ENCODE assay signal across 9 cellular contexts in genomic region chr2:219277703-219278654, GRCh38. TPM values are rescaled to one million over a fixed set of nuclear protein-coding genes. Genes with fewer than 3 reads are reported as not detected.
DNase-seq lines count a peak whose midpoint lies in the region; ATAC-seq and TF ChIP-seq lines count a peak whose summit lies in the region.
"Had no signal": no experiment of that assay in that cellular context is flagged by ENCODE, and none has a peak within 500 bp of the region (broad histone marks: within the 10 kb centered on the region; RNA-seq: fewer than 3 reads in every experiment).

No MANE protein-coding gene starts in this region.

- peak; percentile 25 for ATAC-seq in GM21825 (IDR thresholded peaks at IDR 0.05; ENCODE audit: unreplicated experiment)

- WGBS in sigmoid colon, 2 donors = 25 to 27% methylated on average over 25 of the region's 25 CpGs

- H3K4me1 Mint-ChIP-seq in Calu3 (ENCODE audit: low read depth, unreplicated experiment) = peaks cover 57% of the 10 kb centered on the region
- peaks cover 29% of the 10 kb centered on the region for H3K4me1 Mint-ChIP-seq in T-helper 2 cell treated with Interferon-gamma antibody and Interleukin-4, amounts not matched to agents 5 μg/mL and 100 μg/mL, for 36 hours (ENCODE audit: low read depth)

- no peak for TF ChIP-seq EP300 in sigmoid colon (IDR thresholded peaks at IDR 0.05)

- CTCF ChIA-PET in Calu3 (lab: Charles Lee) = interaction anchor here (0.6 to 4.0 kb wide), 11 partner anchors 12 to 101 kb away, joined by 3 to 41 read pairs (median 4); partner anchors contain the start of genes CNPPD1, GLB1L, STK16 and TUBA4A

- H3K36me3 ChIP-seq in sigmoid colon = peaks cover 5 to 27% (median 18%) of the 10 kb centered on the region in 4 donors

- peaks cover 39% of the 10 kb centered on the region for H3K36me3 Mint-ChIP-seq in Calu3 (ENCODE audit: insufficient read depth, unreplicated experiment)
- peaks cover 4% of the 10 kb centered on the region for H3K36me3 Mint-ChIP-seq in T-helper 2 cell treated with Interferon-gamma antibody and Interleukin-4, amounts not matched to agents 5 μg/mL and 100 μg/mL, for 36 hours (ENCODE audit: low read depth)

- no peaks in the 10 kb centered on the region for H3K9me3 ChIP-seq in sigmoid colon

- no peaks in the 10 kb centered on the region for H3K27me3 ChIP-seq in sigmoid colon

- no peaks in the 10 kb centered on the region for H3K27me3 Mint-ChIP-seq in Calu3 (ENCODE audit: unreplicated experiment)
- no peaks in the 10 kb centered on the region for H3K27me3 Mint-ChIP-seq in T-helper 2 cell treated with Interferon-gamma antibody and Interleukin-4, amounts not matched to agents 5 μg/mL and 100 μg/mL, for 36 hours (ENCODE audit: low read depth)

- intact Hi-C loops in Calu3 (cut with micrococcal nuclease; ENCODE audit: unreplicated experiment) (loop anchor here (5.0 kb wide), 1 partner anchor 61 kb away; the partner anchor contains the start of gene ABCB6), sigmoid colon (cut with DNase I) (loop anchor here (1.0 to 5.0 kb wide), 5 partner anchors 25 to 118 kb away; partner anchors contain the start of genes ABCB6, CNPPD1, DNPEP and NHEJ1)

- H3K4me3 Mint-ChIP-seq in Calu3 (ENCODE audit: low read depth, unreplicated experiment) = peak overlapping the region; percentile 87
- peak overlapping the region; percentile 77 for H3K4me3 Mint-ChIP-seq in T-helper 2 cell treated with Interferon-gamma antibody and Interleukin-4, amounts not matched to agents 5 μg/mL and 100 μg/mL, for 36 hours

- H3K27ac Mint-ChIP-seq in Calu3 (ENCODE audit: unreplicated experiment) = peak overlapping the region; percentile 83
- peak overlapping the region; percentile 81 for H3K27ac Mint-ChIP-seq in T-helper 2 cell treated with Interferon-gamma antibody and Interleukin-4, amounts not matched to agents 5 μg/mL and 100 μg/mL, for 36 hours

- no peaks in the 10 kb centered on the region for H3K9me3 Mint-ChIP-seq in Calu3 (ENCODE audit: low read depth, unreplicated experiment)
- H3K9me3 Mint-ChIP-seq in T-helper 2 cell treated with Interferon-gamma antibody and Interleukin-4, amounts not matched to agents 5 μg/mL and 100 μg/mL, for 36 hours = no peaks in the 10 kb centered on the region

- BruUV-seq in Calu3 (replicated peaks; lab: Mats Ljungman, UMichigan) = no TSS peak

- in situ Hi-C loops in astrocyte of the cerebellum (cut with HindIII; ENCODE audit: low sequenced_read_pairs) = no loop called here

- H3K4me1 ChIP-seq in sigmoid colon = peaks cover 0 to 54% (median 46%) of the 10 kb centered on the region in 4 donors

- H3K27ac ChIP-seq in sigmoid colon = peak overlapping the region; percentile 94 to 99 (median 95)

- peak; percentile 86 for DNase-seq in Calu3
- peak; percentile 45 for DNase-seq in NCI-H1436 treated with DMSO at 0.1 percent for 48 hours (lab: John Stamatoyannopoulos, UW)
- DNase-seq in T-helper 2 cell treated with Interferon-gamma antibody and Interleukin-4, amounts not matched to agents 5 μg/mL and 100 μg/mL, for 36 hours (ENCODE audit: low spot score) = peak; percentile 74
- peak; percentile 33 for DNase-seq in astrocyte of the cerebellum (ENCODE audit: low read depth)
- peak in 49 of 51 donors; percentile 29 to 91 (median 67) for DNase-seq in hypothalamus (lab: John Stamatoyannopoulos, UW)
- peak; percentile 92 for DNase-seq in sigmoid colon
- no peak for DNase-seq in OCI-M2 (lab: John Stamatoyannopoulos, UW; ENCODE audit: unreplicated experiment)

- no peak for TF ChIP-seq POLR2A in sigmoid colon (IDR thresholded peaks at IDR 0.05)

- H3K4me3 ChIP-seq in astrocyte of the cerebellum (ENCODE audit: low read depth, low read length) = no peak overlapping the region
- peak overlapping the region in 1 of 4 donors; percentile 78 for H3K4me3 ChIP-seq in sigmoid colon

- TF ChIP-seq CTCF in Calu3 (IDR thresholded peaks at IDR 0.05; ENCODE audit: unreplicated experiment) (peak; percentile 95), astrocyte of the cerebellum (IDR thresholded peaks at IDR 0.05; ENCODE audit: low read depth, low read length, missing control alignments) (peak; percentile 97), sigmoid colon (IDR thresholded peaks at IDR 0.05) (peak; percentile 90 to 99 (median 96))

RNA-seq across cellular contexts. Expression of gene DNAJB2, which starts 1.2 kb away (rescaled TPM):
- 55.1 and 68.2 TPM in 2 replicates for total RNA-seq in Calu3 (2022)
- total RNA-seq in sigmoid colon = 10 to 100 TPM; 27.4 to 42.1 (median 40.0) TPM
- 10 to 100 TPM; 56.4 to 73.9 (median 67.3) TPM for polyA plus RNA-seq in sigmoid colon

RNA-seq across cellular contexts. Expression of gene TUBA4A, which starts 24.3 kb away (rescaled TPM):
- 68.8 and 97.9 TPM in 2 replicates for total RNA-seq in Calu3 (2022)
- 100 to 1,000 TPM in 1 of 4 donors, 10 to 100 TPM in 3; 47.1 to 109 (median 55.0) TPM for total RNA-seq in sigmoid colon
- polyA plus RNA-seq in sigmoid colon = 10 to 100 TPM; 74.4 to 95.4 (median 76.9) TPM

RNA-seq across cellular contexts. Expression of gene TUBA4B, which starts 24.9 kb away (rescaled TPM):
- total RNA-seq in Calu3 (2022) (not detected in 2 replicates), sigmoid colon (not detected)
- not detected for polyA plus RNA-seq in sigmoid colon
- total RNA-seq: mononuclear cell had no signal

RNA-seq across cellular contexts. Expression of gene PTPRN, which starts 31.2 kb away (rescaled TPM):
- total RNA-seq in Calu3 (2022) = not detected in 2 replicates
- total RNA-seq in sigmoid colon = 1 to 10 TPM; 1.2 to 8.8 (median 7.9) TPM
- 1 to 10 TPM in 1 of 3 donors, not detected in 2; 3.6 TPM for polyA plus RNA-seq in sigmoid colon

RNA-seq across cellular contexts. Expression of gene STK16, which starts 32.7 kb away (rescaled TPM):
- 26.7 and 27.0 TPM in 2 replicates for total RNA-seq in Calu3 (2022)
- total RNA-seq in sigmoid colon = 10 to 100 TPM; 12.2 to 19.9 (median 18.2) TPM
- polyA plus RNA-seq in sigmoid colon = 10 to 100 TPM; 45.3 to 61.7 (median 57.1) TPM
